21 cellular contexts compared by ENCODE assay signal in genomic region chr3:132228923-132229322, GRCh38.
A peak's percentile ranks its signal among the peaks of the same experiment; 100 is the strongest.
DNase-seq lines count a peak whose midpoint lies in the region; ATAC-seq and TF ChIP-seq lines count a peak whose summit lies in the region.
"Had no signal": no experiment of that assay in that cellular context is flagged by ENCODE, and none has a peak within 500 bp of the region (broad histone marks: within the 10 kb centered on the region; RNA-seq: fewer than 3 reads in every experiment).

No MANE protein-coding gene starts in this region.

- no peak overlapping the region for H3K4me3 ChIP-seq in epithelial cell of esophagus (ENCODE audit: low read length)
- H3K4me3 ChIP-seq: left lung, prostate gland, smooth muscle cell had no signal

- TF ChIP-seq CTCF in epithelial cell of esophagus (IDR thresholded peaks at IDR 0.05; ENCODE audit: insufficient read depth, low read depth, low read length, missing control alignments): no peak

- ATAC-seq in GM21360 (IDR thresholded peaks at IDR 0.05; ENCODE audit: unreplicated experiment): no peak
- ATAC-seq: esophagus mucosa, left lung had no signal

- DNase-seq in A172 (ENCODE audit: low spot score) (peak; percentile 27), ELR (ENCODE audit: low read depth) (peak; percentile 19), NCI-H69 (lab: John Stamatoyannopoulos, UW) (peak; percentile 1), epithelial cell of esophagus (ENCODE audit: low read depth) (peak; percentile 53), DMS79 (lab: John Stamatoyannopoulos, UW) (no peak), cerebellar nuclear complex (lab: John Stamatoyannopoulos, UW) (no peak), anterior cingulate cortex (lab: John Stamatoyannopoulos, UW) (no peak)
- DNase-seq: activated CD4-positive, alpha-beta T cell treated with anti-CD3 and anti-CD28 coated beads for 48 hours; activated gamma-delta T cell; caudate nucleus; CD4-positive, CD25-positive, alpha-beta regulatory T cell; DMS79 treated with DMSO at 0.1 percent for 48 hours; left lung; NCI-H187; NCI-H345; NK-92 treated with Interleukin-12 subunit alpha and Interleukin-12 subunit beta, amount 100 ng/mL, for 24 hours; stimulated activated CD4-positive, alpha-beta T cell treated with anti-CD3 and anti-CD28 coated beads, Interleukin-4, amount 100 ng/mL, for 4 hours had no signal

Comparison
In these comparisons a context has a peak if more than half of its experiments do, and no peak if none do; other contexts are left out.
1. DNase-seq: peak in A172 (single experiment), ELR (single experiment), NCI-H69 (single experiment) and epithelial cell of esophagus (single experiment); none in DMS79 (single experiment), cerebellar nuclear complex (0 of 2) and anterior cingulate cortex (0 of 58).